26 cellular contexts compared by ENCODE assay signal in genomic region chr3:194569252-194569651, GRCh38.
"Had no signal": no experiment of that assay in that cellular context is flagged by ENCODE, and none has a peak within 500 bp of the region (broad histone marks: within the 10 kb centered on the region; RNA-seq: fewer than 3 reads in every experiment).

No MANE protein-coding gene starts in this region.

- DNase-seq: activated CD4-positive, alpha-beta memory T cell treated with anti-CD3 and anti-CD28 coated beads, Interleukin-2, amount 10 ng/mL, durations not matched to agents 7 days and 5 days; activated CD4-positive, alpha-beta T cell treated with anti-CD3 and anti-CD28 coated beads for 36 hours; activated CD4-positive, alpha-beta T cell treated with anti-CD3 and anti-CD28 coated beads, Interleukin-2, amount 10 ng/mL, durations not matched to agents 24 days and 14 days; activated CD4-positive, CD25-positive, alpha-beta regulatory T cell; activated CD4-positive, CD25-positive, alpha-beta regulatory T cell treated with anti-CD3 and anti-CD28 coated beads, Interleukin-2, amount 50 U/mL, for 72 hours; activated effector memory CD4-positive, alpha-beta T cell treated with anti-CD3 and anti-CD28 coated beads, Interleukin-2, amount 50 U/mL, for 16 hours; activated naive CD4-positive, alpha-beta T cell treated with anti-CD3 and anti-CD28 coated beads for 36 hours; activated naive CD8-positive, alpha-beta T cell treated with anti-CD3 and anti-CD28 coated beads for 36 hours; activated naive CD8-positive, alpha-beta T cell treated with anti-CD3 and anti-CD28 coated beads, Interleukin-2, amount 50 U/mL, for 24 hours; activated T-cell treated with anti-CD3 and anti-CD28 coated beads, Interleukin-2, amount 50 U/mL, for 4 hours; adrenal gland; amygdala; aorta; body of pancreas; caudate nucleus; colonic mucosa; effector CD8-positive, alpha-beta T cell; esophagus squamous epithelium; foreskin melanocyte; T-helper 2 cell had no signal

- H3K4me3 ChIP-seq: adrenal gland, body of pancreas, colonic mucosa, esophagus squamous epithelium, gastroesophageal sphincter had no signal

- H3K9me3 ChIP-seq: adrenal gland, body of pancreas, colonic mucosa, esophagus squamous epithelium, gastroesophageal sphincter had no signal

- H3K9me3 Mint-ChIP-seq: activated CD4-positive, alpha-beta memory T cell treated with anti-CD3 and anti-CD28 coated beads, Interleukin-2, amount 10 ng/mL, durations not matched to agents 7 days and 5 days; activated CD4-positive, alpha-beta T cell treated with anti-CD3 and anti-CD28 coated beads, Interleukin-2, amount 10 ng/mL, durations not matched to agents 24 days and 14 days; activated naive CD4-positive, alpha-beta T cell treated with anti-CD3 and anti-CD28 coated beads for 36 hours; activated naive CD4-positive, alpha-beta T cell treated with anti-CD3 and anti-CD28 coated beads, Interleukin-2, amount 50 U/mL, for 24 hours; activated naive CD8-positive, alpha-beta T cell treated with anti-CD3 and anti-CD28 coated beads for 36 hours; activated naive CD8-positive, alpha-beta T cell treated with anti-CD3 and anti-CD28 coated beads, Interleukin-2, amount 50 U/mL, for 24 hours; activated T-cell treated with anti-CD3 and anti-CD28 coated beads, Interleukin-2, amount 50 U/mL, for 4 hours; activated T-helper 2 cell treated with anti-CD3 and anti-CD28 coated beads, Interferon-gamma antibody, Interleukin-2, Interleukin-4, amounts not matched to agents 10 μg/mL and 5 μg/mL and 100 μg/mL, durations not matched to agents 14 hours and 24 hours and 36 hours had no signal

- H3K27ac ChIP-seq: adrenal gland, body of pancreas, colonic mucosa, epithelial cell of prostate, esophagus squamous epithelium, gastroesophageal sphincter had no signal

- H3K36me3 ChIP-seq: adrenal gland, colonic mucosa, esophagus squamous epithelium, gastroesophageal sphincter had no signal

- H3K36me3 Mint-ChIP-seq: activated naive CD4-positive, alpha-beta T cell treated with anti-CD3 and anti-CD28 coated beads, Interleukin-2, amount 50 U/mL, for 24 hours; activated naive CD8-positive, alpha-beta T cell treated with anti-CD3 and anti-CD28 coated beads for 36 hours had no signal

- H3K4me3 Mint-ChIP-seq: activated CD4-positive, alpha-beta memory T cell treated with anti-CD3 and anti-CD28 coated beads, Interleukin-2, amount 10 ng/mL, durations not matched to agents 7 days and 5 days; activated CD4-positive, alpha-beta T cell treated with anti-CD3 and anti-CD28 coated beads for 36 hours; activated CD4-positive, alpha-beta T cell treated with anti-CD3 and anti-CD28 coated beads, Interleukin-2, amount 10 ng/mL, durations not matched to agents 24 days and 14 days; activated naive CD4-positive, alpha-beta T cell treated with anti-CD3 and anti-CD28 coated beads for 36 hours; activated naive CD4-positive, alpha-beta T cell treated with anti-CD3 and anti-CD28 coated beads, Interleukin-2, amount 50 U/mL, for 24 hours; activated naive CD8-positive, alpha-beta T cell treated with anti-CD3 and anti-CD28 coated beads for 36 hours; activated naive CD8-positive, alpha-beta T cell treated with anti-CD3 and anti-CD28 coated beads, Interleukin-2, amount 50 U/mL, for 24 hours; activated T-cell treated with anti-CD3 and anti-CD28 coated beads, Interleukin-2, amount 50 U/mL, for 4 hours had no signal

- FAIRE-seq: endometrium, endothelial cell of umbilical vein had no signal

- H3K4me1 ChIP-seq: adrenal gland, colonic mucosa had no signal

- H3K27ac Mint-ChIP-seq: activated CD4-positive, alpha-beta memory T cell treated with anti-CD3 and anti-CD28 coated beads, Interleukin-2, amount 10 ng/mL, durations not matched to agents 7 days and 5 days; activated CD4-positive, alpha-beta T cell treated with anti-CD3 and anti-CD28 coated beads for 36 hours; activated CD4-positive, alpha-beta T cell treated with anti-CD3 and anti-CD28 coated beads, Interleukin-2, amount 10 ng/mL, durations not matched to agents 24 days and 14 days; activated naive CD4-positive, alpha-beta T cell treated with anti-CD3 and anti-CD28 coated beads for 36 hours; activated naive CD4-positive, alpha-beta T cell treated with anti-CD3 and anti-CD28 coated beads, Interleukin-2, amount 50 U/mL, for 24 hours; activated naive CD8-positive, alpha-beta T cell treated with anti-CD3 and anti-CD28 coated beads for 36 hours; activated naive CD8-positive, alpha-beta T cell treated with anti-CD3 and anti-CD28 coated beads, Interleukin-2, amount 50 U/mL, for 24 hours; activated T-helper 2 cell treated with anti-CD3 and anti-CD28 coated beads, Interferon-gamma antibody, Interleukin-2, Interleukin-4, amounts not matched to agents 10 μg/mL and 5 μg/mL and 100 μg/mL, durations not matched to agents 14 hours and 24 hours and 36 hours had no signal

- H3K27me3 ChIP-seq: adrenal gland, body of pancreas, colonic mucosa had no signal
